In the genomic region with DNA sequence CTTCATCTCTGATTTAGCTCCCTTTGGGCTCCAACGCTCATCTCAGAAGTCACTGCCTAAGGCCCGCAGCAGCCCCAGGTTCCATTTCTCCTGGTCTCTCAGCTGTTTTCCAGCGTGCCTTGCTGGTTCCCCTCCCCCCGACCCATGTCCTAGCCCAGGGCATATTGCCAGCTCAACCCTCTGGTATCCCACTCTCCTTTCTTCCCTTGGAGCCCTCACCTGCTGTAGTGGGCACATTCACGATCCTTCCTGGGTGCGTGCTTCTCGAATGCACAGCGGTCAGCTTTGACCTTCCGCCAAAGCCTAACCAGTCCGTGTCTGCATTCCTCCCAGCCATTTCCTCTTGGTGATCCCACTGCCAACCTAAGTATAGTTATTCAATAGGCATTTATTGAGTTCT, we compare ENCODE assay signal across 18 cellular contexts. TPM values are rescaled to one million over a fixed set of nuclear protein-coding genes. Genes with fewer than 3 reads are reported as not detected.
"Had no signal": no experiment of that assay in that cellular context is flagged by ENCODE, and none has a peak within 500 bp of the region (broad histone marks: within the 10 kb centered on the region; RNA-seq: fewer than 3 reads in every experiment).

No MANE protein-coding gene starts in this region.

- H3K36me3 ChIP-seq: gastrocnemius medialis, left lung, lower lobe of right lung, neutrophil, stomach had no signal

- DNase-seq: caudate nucleus; effector CD8-positive, alpha-beta T cell; gastrocnemius medialis; immature natural killer cell; left lung; lower lobe of right lung; naive B cell; right cardiac atrium; small intestine; stimulated activated CD4-positive, alpha-beta T cell treated with anti-CD3 and anti-CD28 coated beads, Interleukin-12 subunit alpha, Interleukin-12 subunit beta, amount 100 ng/mL, for 4 hours; stimulated activated naive CD4-positive, alpha-beta T cell; stomach; substantia nigra had no signal

- ATAC-seq: esophagus mucosa, gastrocnemius medialis, left lung, lower lobe of right lung, right cardiac atrium had no signal

- H3K9me3 ChIP-seq: gastrocnemius medialis, left lung, lower lobe of right lung, neutrophil, stomach had no signal

- H3K27me3 ChIP-seq: gastrocnemius medialis, neutrophil, stomach had no signal

- H3K4me3 ChIP-seq: coronary artery, gastrocnemius medialis, left lung, lower lobe of right lung, stomach had no signal

- H3K27ac ChIP-seq: coronary artery, left lung, lower lobe of right lung, neutrophil, stomach had no signal

RNA-seq across cellular contexts. Expression of a gene that starts 36.1 kb away (rescaled TPM):
- total RNA-seq: dermis microvascular lymphatic vessel endothelial cell, esophagus mucosa, fibroblast of lung, gastrocnemius medialis had no signal
